Comparison of ENCODE assay signal across 12 cellular contexts in the genomic region with DNA sequence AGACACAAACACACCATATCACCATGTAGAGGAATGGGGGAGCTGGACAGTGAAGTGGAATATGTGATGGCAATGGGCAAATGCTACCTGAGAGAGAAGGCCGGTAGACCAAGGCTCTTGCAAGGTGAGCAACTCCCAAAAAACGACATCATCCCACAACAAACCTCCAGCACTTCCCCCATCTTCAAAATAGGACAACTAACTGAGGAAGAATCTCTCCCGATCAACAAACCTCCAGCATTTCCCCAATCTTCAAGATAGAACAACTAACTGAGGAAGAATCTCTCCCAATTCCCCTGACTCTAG.
"Had no signal": no experiment of that assay in that cellular context is flagged by ENCODE, and none has a peak within 500 bp of the region (broad histone marks: within the 10 kb centered on the region; RNA-seq: fewer than 3 reads in every experiment).

No MANE protein-coding gene starts in this region.

- H3K36me3 ChIP-seq: brain microvascular endothelial cell, gastrocnemius medialis, sigmoid colon, spleen had no signal

- H3K4me3 ChIP-seq: gastrocnemius medialis, sigmoid colon, spleen had no signal

- ATAC-seq: activated T-cell treated with anti-CD3 and anti-CD28 coated beads, Interleukin-2, amount 50 U/mL, for 72 hours; effector memory CD8-positive, alpha-beta T cell; gastrocnemius medialis; stimulated activated naive CD8-positive, alpha-beta T cell treated with anti-CD3 and anti-CD28 coated beads, Interleukin-15, amount 100 ng/mL, for 72 hours had no signal

- H3K27me3 ChIP-seq: brain microvascular endothelial cell, gastrocnemius medialis, sigmoid colon, spleen had no signal

- H3K27ac ChIP-seq: brain microvascular endothelial cell, gastrocnemius medialis, sigmoid colon, spleen had no signal

- DNase-seq: activated CD4-positive, alpha-beta T cell treated with anti-CD3 and anti-CD28 coated beads, Interleukin-2, amount 10 ng/mL, durations not matched to agents 7 days and 5 days; activated CD8-positive, alpha-beta memory T cell treated with anti-CD3 and anti-CD28 coated beads, Interleukin-2, amount 50 U/mL, for 48 hours; activated naive CD8-positive, alpha-beta T cell treated with anti-CD3 and anti-CD28 coated beads for 36 hours; activated T-cell treated with anti-CD3 and anti-CD28 coated beads, Interleukin-2, amount 50 U/mL, for 72 hours; amygdala; brain microvascular endothelial cell; effector memory CD8-positive, alpha-beta T cell; gastrocnemius medialis; sigmoid colon; spleen; stimulated activated naive CD8-positive, alpha-beta T cell treated with anti-CD3 and anti-CD28 coated beads, Interleukin-15, amount 100 ng/mL, for 72 hours; SW 1271 had no signal

- H3K9me3 ChIP-seq: gastrocnemius medialis, sigmoid colon, spleen had no signal
